Comparison of ENCODE assay signal across 10 cellular contexts in the genomic region with DNA sequence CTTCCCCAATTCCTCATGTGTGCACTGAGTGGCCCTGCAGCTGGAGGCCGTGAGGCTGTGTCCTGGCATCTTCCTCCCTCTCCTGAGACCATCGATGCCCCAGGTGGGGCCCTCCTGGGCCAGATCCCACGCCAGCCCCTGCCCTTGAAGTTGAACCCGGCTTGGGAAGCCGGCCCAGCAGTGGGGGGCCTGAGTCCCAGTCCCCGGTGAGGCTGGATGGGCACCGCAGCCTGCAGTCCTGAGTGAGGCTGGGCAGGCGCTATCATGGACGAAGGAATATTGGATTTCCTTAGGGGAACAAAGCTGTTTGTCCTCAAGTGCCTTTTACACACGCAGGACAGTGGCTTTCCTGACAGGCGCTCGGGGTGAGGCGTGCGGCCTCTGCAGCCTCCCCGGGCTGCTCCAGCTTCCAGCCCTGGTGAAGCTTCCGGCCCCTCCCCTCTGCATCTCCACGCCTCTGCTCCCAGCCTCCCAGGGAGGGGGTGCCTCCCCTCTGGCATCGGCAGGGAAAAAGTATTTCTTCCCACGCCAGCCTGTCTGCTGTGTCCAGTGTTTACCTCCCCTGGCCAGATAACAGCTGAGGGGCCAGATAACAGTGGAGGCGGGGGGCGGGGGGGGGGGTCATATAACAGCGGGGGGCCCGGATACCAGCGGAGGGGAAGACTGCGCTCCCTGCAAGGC.
A peak's percentile ranks its signal among the peaks of the same experiment; 100 is the strongest.
DNase-seq lines count a peak whose midpoint lies in the region; ATAC-seq and TF ChIP-seq lines count a peak whose summit lies in the region.
"Had no signal": no experiment of that assay in that cellular context is flagged by ENCODE, and none has a peak within 500 bp of the region (broad histone marks: within the 10 kb centered on the region; RNA-seq: fewer than 3 reads in every experiment).

No MANE protein-coding gene starts in this region.

- H3K9me3 ChIP-seq in lower lobe of right lung (no peaks in the 10 kb centered on the region), thoracic aorta (no peaks in the 10 kb centered on the region)

- intact Hi-C loops in lower lobe of right lung (cut with DNase I), result no loop called here

- H3K27me3 Mint-ChIP-seq in HFFc6 (ENCODE audit: insufficient read depth), result peaks cover 8% of the 10 kb centered on the region
- H3K27me3 Mint-ChIP-seq: activated CD4-positive, alpha-beta T cell treated with anti-CD3 and anti-CD28 coated beads, Interleukin-2, amount 10 ng/mL, durations not matched to agents 24 days and 14 days had no signal

- TF ChIP-seq CTCF in HFFc6 (IDR thresholded peaks at IDR 0.05) (no peak), cardiac fibroblast (IDR thresholded peaks at IDR 0.05; ENCODE audit: low read depth, low read length) (no peak), lower lobe of right lung (IDR thresholded peaks at IDR 0.05) (no peak), thoracic aorta (IDR thresholded peaks at IDR 0.05) (no peak)

- ATAC-seq in lower lobe of right lung (peak; percentile 55 to 66), thoracic aorta (ENCODE audit: insufficient number of reproducible peaks, low FRiP score, low read depth) (no peak), GM21723 (IDR thresholded peaks at IDR 0.05; ENCODE audit: unreplicated experiment) (no peak), HG02840 (IDR thresholded peaks at IDR 0.05; ENCODE audit: low FRiP score, unreplicated experiment) (no peak)

- H3K27ac ChIP-seq in lower lobe of right lung (peak overlapping the region; percentile 36), thoracic aorta (peak overlapping the region in 1 of 2 donors; percentile 13)

- no peak overlapping the region for H3K4me3 Mint-ChIP-seq in HFFc6
- H3K4me3 Mint-ChIP-seq: activated CD4-positive, alpha-beta T cell treated with anti-CD3 and anti-CD28 coated beads, Interleukin-2, amount 10 ng/mL, durations not matched to agents 24 days and 14 days; dendritic cell treated with granulocyte-macrophage colony-stimulating factor and Interleukin-4, amounts not matched to agents 40 ng/mL and 50 ng/mL, for 4 days had no signal

- no peaks in the 10 kb centered on the region for H3K9me3 Mint-ChIP-seq in HFFc6
- H3K9me3 Mint-ChIP-seq: activated CD4-positive, alpha-beta T cell treated with anti-CD3 and anti-CD28 coated beads, Interleukin-2, amount 10 ng/mL, durations not matched to agents 24 days and 14 days; dendritic cell treated with granulocyte-macrophage colony-stimulating factor and Interleukin-4, amounts not matched to agents 40 ng/mL and 50 ng/mL, for 4 days had no signal

- peak; percentile 36 for DNase-seq in HFFc6
- peak; percentile 32 to 92 for DNase-seq in cardiac fibroblast (ENCODE audit: low read depth in 2 of 2)
- no peak for DNase-seq in lower lobe of right lung
- DNase-seq in thoracic aorta (ENCODE audit: low spot score), result no peak
- no peak for DNase-seq in DMS114 treated with DMSO at 0.1 percent for 48 hours (lab: John Stamatoyannopoulos, UW; ENCODE audit: unreplicated experiment)
- DNase-seq in activated CD4-positive, alpha-beta T cell treated with anti-CD3 and anti-CD28 coated beads, Interleukin-2, amount 50 U/mL, for 4 hours, result no peak
- DNase-seq: activated CD4-positive, alpha-beta T cell treated with anti-CD3 and anti-CD28 coated beads, Interleukin-2, amount 10 ng/mL, durations not matched to agents 24 days and 14 days had no signal

- H3K36me3 Mint-ChIP-seq in HFFc6 (ENCODE audit: low read depth), result no peaks in the 10 kb centered on the region

- no peaks in the 10 kb centered on the region for H3K4me1 Mint-ChIP-seq in HFFc6 (ENCODE audit: low read depth)
- H3K4me1 Mint-ChIP-seq: activated CD4-positive, alpha-beta T cell treated with anti-CD3 and anti-CD28 coated beads, Interleukin-2, amount 10 ng/mL, durations not matched to agents 24 days and 14 days had no signal

- no peaks in the 10 kb centered on the region for H3K27me3 ChIP-seq in lower lobe of right lung (ENCODE audit: low read depth)
- no peaks in the 10 kb centered on the region for H3K27me3 ChIP-seq in thoracic aorta (replicated peaks; ENCODE audit: insufficient read depth)

- no peak overlapping the region for H3K27ac Mint-ChIP-seq in HFFc6
- H3K27ac Mint-ChIP-seq: activated CD4-positive, alpha-beta T cell treated with anti-CD3 and anti-CD28 coated beads, Interleukin-2, amount 10 ng/mL, durations not matched to agents 24 days and 14 days; dendritic cell treated with granulocyte-macrophage colony-stimulating factor and Interleukin-4, amounts not matched to agents 40 ng/mL and 50 ng/mL, for 4 days had no signal

- peaks cover 23% of the 10 kb centered on the region for H3K36me3 ChIP-seq in lower lobe of right lung
- H3K36me3 ChIP-seq in thoracic aorta, result peaks cover 7% of the 10 kb centered on the region

- H3K4me1 ChIP-seq in lower lobe of right lung (peaks cover 18% of the 10 kb centered on the region), thoracic aorta (ENCODE audit: control insufficient read depth in 1 of 2, low read depth in 2 of 2) (peaks cover 9 to 44% of the 10 kb centered on the region in 2 donors)

- no peak overlapping the region for H3K4me3 ChIP-seq in cardiac fibroblast (replicated peaks in 1 of 2; ENCODE audit: low read depth in 2 of 2, low read length in 2 of 2)
- H3K4me3 ChIP-seq in lower lobe of right lung, result no peak overlapping the region
- H3K4me3 ChIP-seq in thoracic aorta, result peak overlapping the region; percentile 13

Comparison
In these comparisons a context has a peak if more than half of its experiments do, and no peak if none do; other contexts are left out.
1. DNase-seq: peak in HFFc6 (single experiment) and cardiac fibroblast (2 of 2); none in lower lobe of right lung (single experiment), thoracic aorta (single experiment), DMS114 treated with DMSO at 0.1 percent for 48 hours (single experiment) and activated CD4-positive, alpha-beta T cell treated with anti-CD3 and anti-CD28 coated beads, Interleukin-2, amount 50 U/mL, for 4 hours (0 of 2).
2. ATAC-seq: peak in lower lobe of right lung (2 of 2); none in thoracic aorta (single experiment), GM21723 (single experiment) and HG02840 (single experiment).